40 cellular contexts compared by ENCODE assay signal in the genomic region with DNA sequence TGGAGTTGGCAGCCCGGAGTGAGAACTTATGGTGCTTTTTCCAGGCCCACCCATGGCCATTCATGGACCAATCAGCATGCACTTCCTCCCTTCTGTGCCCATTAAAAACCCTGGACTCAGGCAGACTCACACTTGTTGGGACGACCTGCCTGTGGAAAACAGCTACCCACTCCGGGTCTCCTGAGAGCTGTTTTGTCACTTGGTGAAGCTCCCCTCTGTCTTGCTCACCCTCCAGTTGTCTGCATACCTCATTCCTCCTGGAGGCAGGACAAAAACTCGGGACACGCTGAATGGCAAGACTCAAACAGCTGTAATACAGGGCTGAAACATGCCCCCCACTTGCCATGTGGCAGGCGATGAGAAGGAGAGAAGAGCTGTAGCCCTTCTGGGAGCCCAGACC. TPM values are rescaled to one million over a fixed set of nuclear protein-coding genes. Genes with fewer than 3 reads are reported as not detected.
"Had no signal": no experiment of that assay in that cellular context is flagged by ENCODE, and none has a peak within 500 bp of the region (broad histone marks: within the 10 kb centered on the region; RNA-seq: fewer than 3 reads in every experiment).

No MANE protein-coding gene starts in this region.

- H3K36me3 ChIP-seq: cardiac muscle cell had no signal

- H3K4me1 ChIP-seq: adrenal gland, ascending aorta, body of pancreas, breast epithelium had no signal

- DNase-seq: activated effector memory CD4-positive, alpha-beta T cell treated with anti-CD3 and anti-CD28 coated beads, Interleukin-2, amount 50 U/mL, for 16 hours; activated effector memory CD4-positive, alpha-beta T cell treated with Interleukin-2 at 50 U/mL for 16 hours; activated gamma-delta T cell; activated gamma-delta T cell treated with Interleukin-2 at 50 U/mL for 16 hours; activated naive CD4-positive, alpha-beta T cell; activated naive CD4-positive, alpha-beta T cell treated with anti-CD3 and anti-CD28 coated beads for 36 hours; activated naive CD4-positive, alpha-beta T cell treated with anti-CD3 and anti-CD28 coated beads, Interleukin-2, amount 10 ng/mL, durations not matched to agents 7 days and 5 days; activated naive CD4-positive, alpha-beta T cell treated with anti-CD3 and anti-CD28 coated beads, Interleukin-2, amount 50 U/mL, for 16 hours; activated naive CD4-positive, alpha-beta T cell treated with Interleukin-2 at 50 U/mL for 16 hours; activated naive CD8-positive, alpha-beta T cell treated with anti-CD3 and anti-CD28 coated beads for 36 hours; activated naive CD8-positive, alpha-beta T cell treated with anti-CD3 and anti-CD28 coated beads, Interleukin-2, amount 10 ng/mL, durations not matched to agents 7 days and 5 days; activated naive CD8-positive, alpha-beta T cell treated with anti-CD3 and anti-CD28 coated beads, Interleukin-2, amount 50 U/mL, for 24 hours; activated T-cell treated with anti-CD3 and anti-CD28 coated beads, Interleukin-2, amount 50 U/mL, for 1 hour; activated T-cell treated with anti-CD3 and anti-CD28 coated beads, Interleukin-2, amount 50 U/mL, for 24 hours; activated T-cell treated with anti-CD3 and anti-CD28 coated beads, Interleukin-2, amount 50 U/mL, for 4 hours; activated T-cell treated with anti-CD3 and anti-CD28 coated beads, Interleukin-2, amount 50 U/mL, for 48 hours; activated T-cell treated with anti-CD3 and anti-CD28 coated beads, Interleukin-2, amount 50 U/mL, for 72 hours; adrenal gland; amniotic stem cell; amygdala; anterior cingulate cortex; aorta; body of pancreas; brain microvascular endothelial cell; caudate nucleus; central memory CD4-positive, alpha-beta T cell; cerebellar nuclear complex had no signal

- H3K27me3 Mint-ChIP-seq: activated naive CD4-positive, alpha-beta T cell treated with anti-CD3 and anti-CD28 coated beads, Interleukin-2, amount 50 U/mL, for 24 hours; activated naive CD8-positive, alpha-beta T cell; activated naive CD8-positive, alpha-beta T cell treated with anti-CD3 and anti-CD28 coated beads for 36 hours; activated naive CD8-positive, alpha-beta T cell treated with anti-CD3 and anti-CD28 coated beads, Interleukin-2, amount 50 U/mL, for 24 hours; activated T-cell treated with anti-CD3 and anti-CD28 coated beads, Interleukin-2, amount 50 U/mL, for 24 hours; activated T-helper 17 cell treated with anti-CD3 and anti-CD28 coated beads, Interleukin-2, amount 50 U/mL, for 72 hours; brain; central memory CD8-positive, alpha-beta T cell had no signal

- H3K4me3 Mint-ChIP-seq: activated naive CD4-positive, alpha-beta T cell treated with anti-CD3 and anti-CD28 coated beads for 36 hours; activated naive CD4-positive, alpha-beta T cell treated with anti-CD3 and anti-CD28 coated beads, Interleukin-2, amount 10 ng/mL, durations not matched to agents 7 days and 5 days; activated naive CD4-positive, alpha-beta T cell treated with anti-CD3 and anti-CD28 coated beads, Interleukin-2, amount 50 U/mL, for 24 hours; activated naive CD8-positive, alpha-beta T cell; activated naive CD8-positive, alpha-beta T cell treated with anti-CD3 and anti-CD28 coated beads for 36 hours; activated naive CD8-positive, alpha-beta T cell treated with anti-CD3 and anti-CD28 coated beads, Interleukin-2, amount 10 ng/mL, durations not matched to agents 7 days and 5 days; activated naive CD8-positive, alpha-beta T cell treated with anti-CD3 and anti-CD28 coated beads, Interleukin-2, amount 50 U/mL, for 24 hours; activated T-cell treated with anti-CD3 and anti-CD28 coated beads, Interleukin-2, amount 50 U/mL, for 24 hours; activated T-cell treated with anti-CD3 and anti-CD28 coated beads, Interleukin-2, amount 50 U/mL, for 4 hours; activated T-cell treated with anti-CD3 and anti-CD28 coated beads, Interleukin-2, amount 50 U/mL, for 72 hours; activated T-helper 1 cell treated with anti-CD3 and anti-CD28 coated beads, Interleukin-12 subunit alpha, Interleukin-12 subunit beta, Interleukin-2, Interleukin-4 antibody, amounts not matched to agents 30 ng/mL and 10 ng/mL and 1 ng/mL, durations not matched to agents 14 hours and 24 hours and 36 hours; activated T-helper 17 cell treated with anti-CD3 and anti-CD28 coated beads, Interleukin-2, amount 50 U/mL, for 72 hours; brain; central memory CD8-positive, alpha-beta T cell had no signal

- H3K9me3 ChIP-seq: adrenal gland had no signal

- H3K4me1 Mint-ChIP-seq: activated naive CD4-positive, alpha-beta T cell treated with anti-CD3 and anti-CD28 coated beads, Interleukin-2, amount 10 ng/mL, durations not matched to agents 7 days and 5 days; activated naive CD4-positive, alpha-beta T cell treated with anti-CD3 and anti-CD28 coated beads, Interleukin-2, amount 50 U/mL, for 24 hours; activated naive CD8-positive, alpha-beta T cell treated with anti-CD3 and anti-CD28 coated beads for 36 hours; activated naive CD8-positive, alpha-beta T cell treated with anti-CD3 and anti-CD28 coated beads, Interleukin-2, amount 10 ng/mL, durations not matched to agents 7 days and 5 days; activated naive CD8-positive, alpha-beta T cell treated with anti-CD3 and anti-CD28 coated beads, Interleukin-2, amount 50 U/mL, for 24 hours; activated T-helper 17 cell treated with anti-CD3 and anti-CD28 coated beads, Interleukin-2, amount 50 U/mL, for 72 hours; brain; central memory CD8-positive, alpha-beta T cell had no signal

- H3K27ac Mint-ChIP-seq: activated naive CD4-positive, alpha-beta T cell treated with anti-CD3 and anti-CD28 coated beads for 36 hours; activated naive CD4-positive, alpha-beta T cell treated with anti-CD3 and anti-CD28 coated beads, Interleukin-2, amount 10 ng/mL, durations not matched to agents 7 days and 5 days; activated naive CD4-positive, alpha-beta T cell treated with anti-CD3 and anti-CD28 coated beads, Interleukin-2, amount 50 U/mL, for 24 hours; activated naive CD4-positive, alpha-beta T cell treated with anti-CD3 and anti-CD28 coated beads, Interleukin-2, amount 50 U/mL, for 72 hours; activated naive CD8-positive, alpha-beta T cell; activated naive CD8-positive, alpha-beta T cell treated with anti-CD3 and anti-CD28 coated beads for 36 hours; activated naive CD8-positive, alpha-beta T cell treated with anti-CD3 and anti-CD28 coated beads, Interleukin-2, amount 10 ng/mL, durations not matched to agents 7 days and 5 days; activated naive CD8-positive, alpha-beta T cell treated with anti-CD3 and anti-CD28 coated beads, Interleukin-2, amount 50 U/mL, for 24 hours; activated T-cell treated with anti-CD3 and anti-CD28 coated beads, Interleukin-2, amount 50 U/mL, for 24 hours; activated T-cell treated with anti-CD3 and anti-CD28 coated beads, Interleukin-2, amount 50 U/mL, for 72 hours; activated T-helper 1 cell treated with anti-CD3 and anti-CD28 coated beads, Interleukin-12 subunit alpha, Interleukin-12 subunit beta, Interleukin-2, Interleukin-4 antibody, amounts not matched to agents 30 ng/mL and 10 ng/mL and 1 ng/mL, durations not matched to agents 14 hours and 24 hours and 36 hours; activated T-helper 17 cell treated with anti-CD3 and anti-CD28 coated beads, Interleukin-2, amount 50 U/mL, for 72 hours; activated T-helper 2 cell treated with anti-CD3 and anti-CD28 coated beads, Interferon-gamma antibody, Interleukin-2, Interleukin-4, amounts not matched to agents 10 μg/mL and 5 μg/mL and 100 μg/mL, durations not matched to agents 14 hours and 24 hours and 36 hours; brain had no signal

- H3K27me3 ChIP-seq: adrenal gland, ascending aorta, body of pancreas, brain microvascular endothelial cell, breast epithelium, cardiac muscle cell had no signal

- H3K4me3 ChIP-seq: adrenal gland, ascending aorta, body of pancreas, breast epithelium, cardiac muscle cell had no signal

- H3K27ac ChIP-seq: adrenal gland, ascending aorta, body of pancreas, brain microvascular endothelial cell, breast epithelium, cardiac muscle cell had no signal

- H3K9me3 Mint-ChIP-seq: activated naive CD4-positive, alpha-beta T cell treated with anti-CD3 and anti-CD28 coated beads, Interleukin-2, amount 10 ng/mL, durations not matched to agents 7 days and 5 days; activated T-helper 2 cell treated with anti-CD3 and anti-CD28 coated beads, Interferon-gamma antibody, Interleukin-2, Interleukin-4, amounts not matched to agents 10 μg/mL and 5 μg/mL and 100 μg/mL, durations not matched to agents 14 hours and 24 hours and 36 hours had no signal

RNA-seq across cellular contexts. Expression of a gene that starts 35.2 kb away (rescaled TPM):
- total RNA-seq: activated naive CD4-positive, alpha-beta T cell treated with anti-CD3 and anti-CD28 coated beads for 36 hours; activated naive CD4-positive, alpha-beta T cell treated with anti-CD3 and anti-CD28 coated beads, Interleukin-2, amount 50 U/mL, for 72 hours; activated naive CD8-positive, alpha-beta T cell treated with anti-CD3 and anti-CD28 coated beads for 36 hours; activated naive CD8-positive, alpha-beta T cell treated with anti-CD3 and anti-CD28 coated beads, Interleukin-2, amount 10 ng/mL, durations not matched to agents 7 days and 5 days; activated T-cell treated with anti-CD3 and anti-CD28 coated beads, Interleukin-2, amount 50 U/mL, for 4 hours; activated T-cell treated with anti-CD3 and anti-CD28 coated beads, Interleukin-2, amount 50 U/mL, for 72 hours; activated T-helper 1 cell treated with anti-CD3 and anti-CD28 coated beads, Interleukin-12 subunit alpha, Interleukin-12 subunit beta, Interleukin-2, Interleukin-4 antibody, amounts not matched to agents 30 ng/mL and 10 ng/mL and 1 ng/mL, durations not matched to agents 14 hours and 24 hours and 36 hours; activated T-helper 17 cell treated with anti-CD3 and anti-CD28 coated beads, Interleukin-2, amount 50 U/mL, for 72 hours; activated T-helper 2 cell treated with anti-CD3 and anti-CD28 coated beads, Interferon-gamma antibody, Interleukin-2, Interleukin-4, amounts not matched to agents 10 μg/mL and 5 μg/mL and 100 μg/mL, durations not matched to agents 14 hours and 24 hours and 36 hours; ascending aorta; astrocyte; bronchial epithelial cell; cardiac muscle cell had no signal
- polyA plus RNA-seq: cardiac muscle cell had no signal
